16 cellular contexts compared by ENCODE assay signal in the genomic region with DNA sequence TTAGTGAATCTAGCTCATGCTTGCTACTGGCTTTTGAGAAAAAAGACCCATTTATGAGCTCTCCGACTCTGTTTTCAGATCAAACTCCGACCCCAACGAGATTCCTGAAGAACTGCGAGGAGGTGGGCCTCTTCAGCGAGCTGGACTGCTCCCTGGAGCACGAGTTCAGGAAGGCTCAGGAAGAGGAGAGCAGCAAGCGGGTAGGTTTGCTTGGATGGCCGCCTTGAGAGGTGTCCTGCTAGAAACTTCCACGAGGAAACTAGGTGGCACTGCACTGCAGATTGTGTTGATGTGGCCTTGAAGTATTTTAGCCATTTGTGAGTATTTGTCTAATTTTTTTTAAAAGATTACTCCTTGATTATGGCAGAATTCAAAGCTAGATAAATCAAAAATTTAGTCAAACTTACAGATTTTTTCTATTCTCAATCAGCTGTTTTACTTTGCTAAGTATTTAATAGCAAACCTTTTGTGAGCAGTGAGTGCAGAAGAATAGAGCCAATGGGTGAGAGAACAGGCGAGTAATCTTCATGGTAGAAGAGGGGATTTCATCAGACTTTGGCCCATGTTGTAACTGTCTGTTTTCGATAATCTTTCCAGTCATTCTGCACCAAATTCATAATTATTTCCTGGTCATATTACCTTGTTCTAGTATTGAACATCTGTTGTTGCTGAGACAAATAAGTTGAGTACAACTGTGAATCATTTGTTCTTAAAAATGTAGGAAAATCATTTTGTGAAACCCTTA.
"Had no signal": no experiment of that assay in that cellular context is flagged by ENCODE, and none has a peak within 500 bp of the region (broad histone marks: within the 10 kb centered on the region; RNA-seq: fewer than 3 reads in every experiment).

No MANE protein-coding gene starts in this region.

- H3K9me3 ChIP-seq: right lobe of liver, tibial nerve, uterus had no signal

- H3K27ac Mint-ChIP-seq: activated T-helper 17 cell treated with anti-CD3 and anti-CD28 coated beads, Interleukin-2, amount 50 U/mL, for 72 hours; mesothelial cell of epicardium had no signal

- H3K4me1 ChIP-seq: right lobe of liver, uterus had no signal

- H3K27me3 ChIP-seq: tibial nerve, uterus had no signal

- FAIRE-seq: astrocyte, bronchial epithelial cell had no signal

- DNase-seq: activated CD4-positive, CD25-positive, alpha-beta regulatory T cell treated with anti-CD3 and anti-CD28 coated beads, Interleukin-2, amount 50 U/mL, for 72 hours; activated naive CD4-positive, alpha-beta T cell treated with Interleukin-2 at 50 U/mL for 16 hours; activated T-cell treated with anti-CD3 and anti-CD28 coated beads for 4 hours; dermis blood vessel endothelial cell; erythroblast; kidney glomerular epithelial cell; right lobe of liver; stimulated activated CD4-positive, alpha-beta T cell treated with anti-CD3 and anti-CD28 coated beads, Interleukin-12 subunit alpha, Interleukin-12 subunit beta, amount 100 ng/mL, for 4 hours; stimulated activated CD4-positive, alpha-beta T cell treated with anti-CD3 and anti-CD28 coated beads, Interleukin-2, amount 100 ng/mL, for 24 hours; stimulated activated naive CD4-positive, alpha-beta T cell; uterus had no signal

- H3K36me3 Mint-ChIP-seq: mesothelial cell of epicardium had no signal

- H3K4me3 Mint-ChIP-seq: activated T-helper 17 cell treated with anti-CD3 and anti-CD28 coated beads, Interleukin-2, amount 50 U/mL, for 72 hours; mesothelial cell of epicardium had no signal

- H3K4me3 ChIP-seq: right lobe of liver, tibial nerve, uterus had no signal

- ATAC-seq: activated T-helper 17 cell treated with anti-CD3 and anti-CD28 coated beads, Interleukin-2, amount 50 U/mL, for 72 hours; right lobe of liver had no signal

- H3K27ac ChIP-seq: right lobe of liver, tibial nerve, uterus had no signal

- H3K9me3 Mint-ChIP-seq: mesothelial cell of epicardium had no signal

- H3K4me1 Mint-ChIP-seq: activated T-helper 17 cell treated with anti-CD3 and anti-CD28 coated beads, Interleukin-2, amount 50 U/mL, for 72 hours had no signal

- H3K36me3 ChIP-seq: right lobe of liver, tibial nerve, uterus had no signal
